Comparison of ENCODE assay signal across 1 cellular context in the genomic region with DNA sequence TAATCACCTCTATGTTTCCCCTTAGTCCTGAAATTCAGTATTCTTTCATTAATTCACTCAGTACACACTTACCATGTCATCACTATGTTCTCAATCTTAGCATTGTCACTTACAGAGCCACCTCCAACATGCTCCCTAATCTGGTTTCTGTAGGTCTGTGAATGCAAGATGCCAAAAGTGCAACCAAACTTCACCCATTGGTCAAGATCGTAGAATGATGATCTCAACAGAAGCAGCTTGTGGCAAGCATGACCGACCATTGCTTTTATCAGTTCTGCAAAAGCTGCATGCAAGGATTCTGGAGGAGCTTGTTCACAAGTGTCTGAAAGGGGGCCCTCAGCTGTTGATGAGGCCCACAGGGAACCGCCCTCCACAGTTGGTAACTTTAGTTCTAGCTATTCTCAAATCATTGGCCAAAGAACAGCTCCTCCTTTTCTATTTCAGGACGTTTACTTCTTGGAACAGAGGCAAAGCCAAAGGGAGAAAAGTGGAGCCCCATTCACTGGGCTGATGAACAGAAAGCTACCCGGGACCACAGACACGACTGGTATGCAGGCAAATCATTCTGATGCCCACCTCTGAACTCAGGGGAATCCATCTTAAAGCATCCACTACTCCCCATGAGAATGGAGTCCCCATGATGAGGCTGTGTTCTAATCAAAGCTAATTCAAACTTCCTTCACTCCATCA.
TF ChIP-seq lines count a peak whose summit lies in the region.

No MANE protein-coding gene starts in this region.

TF ChIP-seq in SK-N-SH, 30 proteins besides CTCF, POLR2A, EP300 and RAD21 (continued from another document):
- TF ChIP-seq, protein P1, sequence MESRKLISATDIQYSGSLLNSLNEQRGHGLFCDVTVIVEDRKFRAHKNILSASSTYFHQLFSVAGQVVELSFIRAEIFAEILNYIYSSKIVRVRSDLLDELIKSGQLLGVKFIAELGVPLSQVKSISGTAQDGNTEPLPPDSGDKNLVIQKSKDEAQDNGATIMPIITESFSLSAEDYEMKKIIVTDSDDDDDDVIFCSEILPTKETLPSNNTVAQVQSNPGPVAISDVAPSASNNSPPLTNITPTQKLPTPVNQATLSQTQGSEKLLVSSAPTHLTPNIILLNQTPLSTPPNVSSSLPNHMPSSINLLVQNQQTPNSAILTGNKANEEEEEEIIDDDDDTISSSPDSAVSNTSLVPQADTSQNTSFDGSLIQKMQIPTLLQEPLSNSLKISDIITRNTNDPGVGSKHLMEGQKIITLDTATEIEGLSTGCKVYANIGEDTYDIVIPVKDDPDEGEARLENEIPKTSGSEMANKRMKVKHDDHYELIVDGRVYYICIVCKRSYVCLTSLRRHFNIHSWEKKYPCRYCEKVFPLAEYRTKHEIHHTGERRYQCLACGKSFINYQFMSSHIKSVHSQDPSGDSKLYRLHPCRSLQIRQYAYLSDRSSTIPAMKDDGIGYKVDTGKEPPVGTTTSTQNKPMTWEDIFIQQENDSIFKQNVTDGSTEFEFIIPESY (IDR thresholded peaks at IDR 0.05; ENCODE audit: borderline replicate concordance, low read depth) = no peak
- TF ChIP-seq FOSL2 (IDR thresholded peaks at IDR 0.05; ENCODE audit: borderline replicate concordance, low read depth) = no peak
- TF ChIP-seq YY1 (IDR thresholded peaks at IDR 0.05; ENCODE audit: low read depth) = no peak
- TF ChIP-seq, protein P2, sequence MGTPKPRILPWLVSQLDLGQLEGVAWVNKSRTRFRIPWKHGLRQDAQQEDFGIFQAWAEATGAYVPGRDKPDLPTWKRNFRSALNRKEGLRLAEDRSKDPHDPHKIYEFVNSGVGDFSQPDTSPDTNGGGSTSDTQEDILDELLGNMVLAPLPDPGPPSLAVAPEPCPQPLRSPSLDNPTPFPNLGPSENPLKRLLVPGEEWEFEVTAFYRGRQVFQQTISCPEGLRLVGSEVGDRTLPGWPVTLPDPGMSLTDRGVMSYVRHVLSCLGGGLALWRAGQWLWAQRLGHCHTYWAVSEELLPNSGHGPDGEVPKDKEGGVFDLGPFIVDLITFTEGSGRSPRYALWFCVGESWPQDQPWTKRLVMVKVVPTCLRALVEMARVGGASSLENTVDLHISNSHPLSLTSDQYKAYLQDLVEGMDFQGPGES (IDR thresholded peaks at IDR 0.05; ENCODE audit: low read depth, low read length) = no peak
- TF ChIP-seq RXRA (IDR thresholded peaks at IDR 0.05; ENCODE audit: borderline replicate concordance, low read depth) = no peak
- TF ChIP-seq POLR2AphosphoS5 (IDR thresholded peaks at IDR 0.05; ENCODE audit: low read depth, low read length) = no peak
- TF ChIP-seq TCF12 (IDR thresholded peaks at IDR 0.05) = no peak
- no peak for TF ChIP-seq FOXJ3 (CRISPR knock-in tag; IDR thresholded peaks at IDR 0.05)
